ENCODE assay signal across 1 cellular context in genomic region chr17:37519241-37519985, GRCh38.
TF ChIP-seq lines count a peak whose summit lies in the region.

No MANE protein-coding gene starts in this region.

TF ChIP-seq in IMR-90, 13 proteins besides CTCF, POLR2A, EP300 and RAD21:
- no peak for TF ChIP-seq CHD1 (IDR thresholded peaks at IDR 0.05; ENCODE audit: low read depth, low read length)
- TF ChIP-seq CEBPB (IDR thresholded peaks at IDR 0.05; ENCODE audit: low read depth, low read length) = no peak
- TF ChIP-seq BHLHE40 (IDR thresholded peaks at IDR 0.05; ENCODE audit: low read depth, low read length) = no peak
- TF ChIP-seq SMC3 (IDR thresholded peaks at IDR 0.05; ENCODE audit: low read depth, low read length) = no peak
